Comparison of ENCODE assay signal across 2 cellular contexts in genomic region chr2:100545197-100545596, GRCh38.
TF ChIP-seq lines count a peak whose summit lies in the region.

No MANE protein-coding gene starts in this region.

TF ChIP-seq in HepG2, 621 proteins besides CTCF, POLR2A, EP300 and RAD21:
- TF ChIP-seq HNRNPK (IDR thresholded peaks at IDR 0.05; ENCODE audit: low read depth, low read length, poor library complexity, severe bottlenecking) = no peak
- TF ChIP-seq ZNF629 (CRISPR knock-in tag; conservative IDR thresholded peaks at IDR 0.05) = no peak
- TF ChIP-seq ZKSCAN8 (CRISPR knock-in tag; IDR thresholded peaks at IDR 0.05; ENCODE audit: borderline replicate concordance) = no peak
- TF ChIP-seq RBM39 (IDR thresholded peaks at IDR 0.05; ENCODE audit: low read depth, low read length, poor library complexity, severe bottlenecking) = no peak
- TF ChIP-seq ZNF10 (CRISPR knock-in tag; IDR thresholded peaks at IDR 0.05; ENCODE audit: borderline replicate concordance, low read depth) = no peak
- TF ChIP-seq ZNF704 (CRISPR knock-in tag; IDR thresholded peaks at IDR 0.05; ENCODE audit: borderline replicate concordance) = no peak
- TF ChIP-seq MAFF (IDR thresholded peaks at IDR 0.05; ENCODE audit: low read depth, low read length) = peak; percentile 73
- TF ChIP-seq TFDP1 (CRISPR knock-in tag; IDR thresholded peaks at IDR 0.05; ENCODE audit: borderline replicate concordance) = no peak
- TF ChIP-seq MAFK (conservative IDR thresholded peaks at IDR 0.05 in 1 of 2, IDR thresholded peaks at IDR 0.05 in 1 of 2; ENCODE audit: low read length in 2 of 2) = peak; percentile 67 to 77
- TF ChIP-seq MLLT10 (CRISPR knock-in tag; IDR thresholded peaks at IDR 0.05) = no peak
- no peak for TF ChIP-seq TEF (CRISPR knock-in tag; IDR thresholded peaks at IDR 0.05)
- no peak for TF ChIP-seq GATA4 (IDR thresholded peaks at IDR 0.05; ENCODE audit: borderline replicate concordance, low read depth)

TF ChIP-seq in K562, 482 proteins besides CTCF, POLR2A, EP300 and RAD21:
- 0 out of 2 replicates have a peak, but pooled peaks have one; percentile 20 for TF ChIP-seq MAFG (tag; conservative IDR thresholded peaks at IDR 0.05)
- no peak for TF ChIP-seq MAFF (IDR thresholded peaks at IDR 0.05; ENCODE audit: low read length)
- TF ChIP-seq TSC22D4 (tag; IDR thresholded peaks at IDR 0.05) = no peak
- no peak for TF ChIP-seq IRF1 (CRISPR knock-in tag; IDR thresholded peaks at IDR 0.05; ENCODE audit: borderline replicate concordance)
- no peak for TF ChIP-seq ZBTB9 (CRISPR knock-in tag; IDR thresholded peaks at IDR 0.05)
- no peak for TF ChIP-seq PBX2 (CRISPR knock-in tag; IDR thresholded peaks at IDR 0.05; ENCODE audit: low read depth)
- no peak for TF ChIP-seq PBX2 (tag; conservative IDR thresholded peaks at IDR 0.05; ENCODE audit: low read depth)
- TF ChIP-seq ZNF316 (IDR thresholded peaks at IDR 0.05) = peak; percentile 39; the same call in 1 of the 2 replicates
- no peak for TF ChIP-seq SMARCB1 (IDR thresholded peaks at IDR 0.05; ENCODE audit: insufficient read length, low read depth)
- TF ChIP-seq C11orf30 (IDR thresholded peaks at IDR 0.05; ENCODE audit: low read depth) = 0 out of 2 replicates have a peak, but pooled peaks have one; percentile 26
- TF ChIP-seq PHB (CRISPR knock-in tag; IDR thresholded peaks at IDR 0.05) = no peak
- TF ChIP-seq ZNF282 (CRISPR knock-in tag; IDR thresholded peaks at IDR 0.05) = no peak
- no peak for TF ChIP-seq ARID3A (IDR thresholded peaks at IDR 0.05; ENCODE audit: borderline replicate concordance, low read depth, low read length)
- TF ChIP-seq HES1 (IDR thresholded peaks at IDR 0.05; ENCODE audit: low read depth) = no peak
- no peak for TF ChIP-seq BCOR (IDR thresholded peaks at IDR 0.05)
- TF ChIP-seq PRDM10 (IDR thresholded peaks at IDR 0.05; ENCODE audit: partially characterized antibody) = no peak
- TF ChIP-seq MCM3 (IDR thresholded peaks at IDR 0.05) = no peak
- TF ChIP-seq TCF7 (IDR thresholded peaks at IDR 0.05; ENCODE audit: borderline replicate concordance) = no peak
- TF ChIP-seq PHF20 (IDR thresholded peaks at IDR 0.05; ENCODE audit: partially characterized antibody) = no peak
- TF ChIP-seq SLC30A9 (CRISPR knock-in tag; IDR thresholded peaks at IDR 0.05) = no peak
- no peak for TF ChIP-seq MAX (CRISPR knock-in tag; IDR thresholded peaks at IDR 0.05)
